1 cellular context compared by ENCODE assay signal in genomic region chr3:58377750-58378149, GRCh38.
TF ChIP-seq lines count a peak whose summit lies in the region.

No MANE protein-coding gene starts in this region.

TF ChIP-seq in GM23338, 12 proteins besides CTCF, POLR2A, EP300 and RAD21 (continued from another document):
- no peak for TF ChIP-seq REST (IDR thresholded peaks at IDR 0.05; ENCODE audit: unreplicated experiment)
- no peak for TF ChIP-seq EZH2phosphoT487 (IDR thresholded peaks at IDR 0.05; ENCODE audit: unreplicated experiment)
- no peak for TF ChIP-seq ZNF462 (CRISPR knock-in tag; IDR thresholded peaks at IDR 0.05)
- TF ChIP-seq EZH2 (IDR thresholded peaks at IDR 0.05; ENCODE audit: low read depth, unreplicated experiment): no peak
- no peak for TF ChIP-seq NANOG (IDR thresholded peaks at IDR 0.05; ENCODE audit: borderline replicate concordance)
- TF ChIP-seq JUNB (IDR thresholded peaks at IDR 0.05; ENCODE audit: unreplicated experiment): no peak
- TF ChIP-seq POLR2AphosphoS5 (IDR thresholded peaks at IDR 0.05; ENCODE audit: low read depth): no peak
- no peak for TF ChIP-seq CREB1 (CRISPR knock-in tag; IDR thresholded peaks at IDR 0.05; ENCODE audit: low read depth)
- TF ChIP-seq ZNF331 (CRISPR knock-in tag; IDR thresholded peaks at IDR 0.05; ENCODE audit: low read depth): no peak
- TF ChIP-seq ETS1 (IDR thresholded peaks at IDR 0.05): no peak
- no peak for TF ChIP-seq STAT1 (IDR thresholded peaks at IDR 0.05; ENCODE audit: unreplicated experiment)
